19 cellular contexts compared by ENCODE assay signal in genomic region chr3:41318520-41318919, GRCh38.
DNase-seq lines count a peak whose midpoint lies in the region; ATAC-seq, FAIRE-seq and TF ChIP-seq lines count a peak whose summit lies in the region.
"Had no signal": no experiment of that assay in that cellular context is flagged by ENCODE, and none has a peak within 500 bp of the region (broad histone marks: within the 10 kb centered on the region; RNA-seq: fewer than 3 reads in every experiment).

No MANE protein-coding gene starts in this region.

- RAD21 ChIA-PET in HCT116 (lab: Charles Lee; ENCODE audit: low non-redundant PET in 1 of 2, low total read pairs in 2 of 2, uncharacterized antibody in 2 of 2, unreplicated experiment in 2 of 2), result no interaction called here

- H3K27me3 ChIP-seq in HCT116 (ENCODE audit: insufficient read depth, low read length) (no peaks in the 10 kb centered on the region), hepatocyte (no peaks in the 10 kb centered on the region), body of pancreas (no peaks in the 10 kb centered on the region)
- H3K27me3 ChIP-seq: upper lobe of left lung had no signal

- intact Hi-C loops in HCT116 (cut with micrococcal nuclease), result no loop called here
- intact Hi-C loops in body of pancreas (cut with DNase I), result no loop called here

- ATAC-seq in A549, result no peak
- peak; percentile 76 for ATAC-seq in HCT116
- ATAC-seq in body of pancreas, result no peak
- no peak for ATAC-seq in HG02759 (IDR thresholded peaks at IDR 0.05; ENCODE audit: unreplicated experiment)
- ATAC-seq: lower lobe of right lung; naive thymus-derived CD8-positive, alpha-beta T cell; psoas muscle had no signal

- no peaks in the 10 kb centered on the region; the same call in 1 of the 2 replicates for H3K9me2 ChIP-seq in HCT116 (ENCODE audit: insufficient read depth)
- H3K9me2 ChIP-seq in hepatocyte (replicated peaks; ENCODE audit: insufficient read depth), result no peaks in the 10 kb centered on the region

- no peak overlapping the region for H3K9ac ChIP-seq in HCT116 (ENCODE audit: low read length)

- TF ChIP-seq POLR2A in A549 (IDR thresholded peaks at IDR 0.05; ENCODE audit: low read length), result no peak
- TF ChIP-seq POLR2A in HCT116 (IDR thresholded peaks at IDR 0.05; ENCODE audit: borderline replicate concordance, extremely low read depth, insufficient read depth, insufficient read length), result no peak
- no peak for TF ChIP-seq POLR2A in body of pancreas (IDR thresholded peaks at IDR 0.05)

- POLR2A ChIA-PET in A549 (lab: Yijun Ruan, JAX) (no interaction called here), HCT116 (lab: Charles Lee) (no interaction called here)

- H3K27ac ChIP-seq in A549 (no peak overlapping the region; a peak in 1 of 6 replicates), HCT116 (ENCODE audit: low read depth, low read length) (no peak overlapping the region), hepatocyte (no peak overlapping the region), body of pancreas (no peak overlapping the region)
- H3K27ac ChIP-seq: lower lobe of right lung, psoas muscle, upper lobe of left lung had no signal

- CTCF ChIA-PET in A549 (lab: Yijun Ruan, JAX) (no interaction called here), HCT116 (lab: Charles Lee) (no interaction called here)

- H3K4me2 ChIP-seq in A549 (peak overlapping the region; percentile 58), HCT116 (ENCODE audit: low read length) (no peak overlapping the region), hepatocyte (no peak overlapping the region)

- H3K4me1 ChIP-seq in A549, result peaks cover 16% of the 10 kb centered on the region
- H3K4me1 ChIP-seq in HCT116 (ENCODE audit: control insufficient read depth in 1 of 2, insufficient read depth in 2 of 2, low read length in 2 of 2), result peaks cover 0 to 15% of the 10 kb centered on the region in 2 experiments; a peak in 2 of 4 replicates
- H3K4me1 ChIP-seq in hepatocyte (ENCODE audit: insufficient read depth), result peaks cover 15% of the 10 kb centered on the region
- H3K4me1 ChIP-seq in body of pancreas, result no peaks in the 10 kb centered on the region
- H3K4me1 ChIP-seq: lower lobe of right lung, psoas muscle, upper lobe of left lung had no signal

- H4K20me1 ChIP-seq in HCT116 (ENCODE audit: insufficient read depth) (no peaks in the 10 kb centered on the region), hepatocyte (ENCODE audit: insufficient read depth, poor library complexity, severe bottlenecking) (no peaks in the 10 kb centered on the region)

- DNase-seq in A549 (ENCODE audit: low read depth in 1 of 2, low spot score in 1 of 2), result no peak
- peak; percentile 15 for DNase-seq in HCT116 (ENCODE audit: low read depth, low spot score)
- DNase-seq in SW480 (ENCODE audit: low spot score), result peak; percentile 27
- DNase-seq in hepatocyte (ENCODE audit: low spot score), result peak; percentile 7
- DNase-seq in body of pancreas, result no peak
- DNase-seq in GM20000 (ENCODE audit: low spot score), result no peak
- DNase-seq in NCI-H2196 (lab: John Stamatoyannopoulos, UW; ENCODE audit: unreplicated experiment), result no peak
- DNase-seq: activated CD4-positive, alpha-beta memory T cell treated with anti-CD3 and anti-CD28 coated beads for 36 hours; activated naive CD8-positive, alpha-beta T cell treated with anti-CD3 and anti-CD28 coated beads, Interleukin-2, amount 10 ng/mL, durations not matched to agents 7 days and 5 days; activated T-cell treated with anti-CD3 and anti-CD28 coated beads, Interleukin-2, amount 50 U/mL, for 24 hours; CD4-positive, alpha-beta memory T cell; effector memory CD4-positive, alpha-beta T cell; lower lobe of right lung; naive thymus-derived CD8-positive, alpha-beta T cell; NCI-H2029; NCI-H526 treated with DMSO at 0.1 percent for 48 hours; psoas muscle; upper lobe of left lung had no signal

- H3K9me3 ChIP-seq in A549 (no peaks in the 10 kb centered on the region), HCT116 (ENCODE audit: control insufficient read depth in 1 of 2, insufficient read depth in 1 of 2, low read depth in 1 of 2, low read length in 2 of 2) (no peaks in the 10 kb centered on the region), hepatocyte (ENCODE audit: low read depth) (no peaks in the 10 kb centered on the region), body of pancreas (no peaks in the 10 kb centered on the region)
- H3K9me3 ChIP-seq: lower lobe of right lung, psoas muscle, upper lobe of left lung had no signal

- H3K4me3 ChIP-seq in A549 (no peak overlapping the region), HCT116 (replicated peaks in 1 of 2; ENCODE audit: low read depth in 1 of 2, low read length in 2 of 2) (no peak overlapping the region), hepatocyte (no peak overlapping the region), body of pancreas (no peak overlapping the region)
- H3K4me3 ChIP-seq: lower lobe of right lung, psoas muscle, upper lobe of left lung had no signal

- H2AFZ ChIP-seq in HCT116 (ENCODE audit: low read depth, low read length, poor library complexity, severe bottlenecking) (no peak overlapping the region), hepatocyte (no peak overlapping the region)

- no peak for FAIRE-seq in A549 (lab: Jason Lieb, UNC)

- H3K36me3 ChIP-seq in HCT116 (ENCODE audit: control insufficient read depth in 1 of 2, insufficient read depth in 2 of 2, low read length in 2 of 2) (no peaks in the 10 kb centered on the region), hepatocyte (replicated peaks; ENCODE audit: insufficient read depth, low read depth) (no peaks in the 10 kb centered on the region), body of pancreas (replicated peaks in 1 of 2; ENCODE audit: insufficient read depth in 1 of 2, low read depth in 2 of 2) (no peaks in the 10 kb centered on the region)
- H3K36me3 ChIP-seq: lower lobe of right lung, upper lobe of left lung had no signal

- no peak for TF ChIP-seq EP300 in A549 (IDR thresholded peaks at IDR 0.05)

- BruUV-seq in HCT116 (replicated peaks; lab: Mats Ljungman, UMichigan), result no TSS peak

- TF ChIP-seq RAD21 in A549 (conservative IDR thresholded peaks at IDR 0.05 in 1 of 2, IDR thresholded peaks at IDR 0.05 in 1 of 2) (no peak), HCT116 (IDR thresholded peaks at IDR 0.05; ENCODE audit: low read depth) (no peak)

- H3K79me2 ChIP-seq in HCT116 (ENCODE audit: insufficient read depth, low read length) (no peaks in the 10 kb centered on the region), hepatocyte (no peaks in the 10 kb centered on the region)

- WGBS in A549 (ENCODE audit: missing lambda C conversion rate), result 0% methylated on average over 2 of the region's 2 CpGs
- 54% methylated on average over 2 of the region's 2 CpGs for WGBS in hepatocyte (ENCODE audit: low lambda C conversion rate, missing lambda C conversion rate)
- WGBS in body of pancreas, 2 donors, result 58 to 65% methylated on average over 2 of the region's 2 CpGs

- TF ChIP-seq CTCF in A549 (IDR thresholded peaks at IDR 0.05) (no peak), HCT116 (IDR thresholded peaks at IDR 0.05 in 2 of 3, conservative IDR thresholded peaks at IDR 0.05 in 1 of 3; ENCODE audit: borderline replicate concordance in 1 of 3, insufficient read depth in 1 of 3, low read depth in 2 of 3, low read length in 2 of 3) (no peak), hepatocyte (IDR thresholded peaks at IDR 0.05; ENCODE audit: poor library complexity) (no peak), body of pancreas (IDR thresholded peaks at IDR 0.05) (no peak), GM20000 (IDR thresholded peaks at IDR 0.05; ENCODE audit: extremely low read depth, missing control alignments) (no peak)

TF ChIP-seq in A549, 52 proteins besides CTCF, POLR2A, EP300 and RAD21:
- no peak for TF ChIP-seq FOSB (CRISPR knock-in tag; IDR thresholded peaks at IDR 0.05)

TF ChIP-seq in HCT116, 20 proteins besides CTCF, POLR2A, EP300 and RAD21 (continues in another document):
- TF ChIP-seq ATF3 (IDR thresholded peaks at IDR 0.05) (no peak), ZNF274 (IDR thresholded peaks at IDR 0.05; ENCODE audit: low read depth, low read length) (no peak), SP1 (IDR thresholded peaks at IDR 0.05; ENCODE audit: low read depth) (peak; percentile 24; the same call in 1 of the 2 replicates), ZFX (IDR thresholded peaks at IDR 0.05) (no peak), SRF (IDR thresholded peaks at IDR 0.05; ENCODE audit: low read depth) (no peak), EZH2phosphoT487 (IDR thresholded peaks at IDR 0.05; ENCODE audit: borderline replicate concordance) (no peak), YY1 (IDR thresholded peaks at IDR 0.05; ENCODE audit: extremely low read depth, insufficient replicate concordance, low read depth, low read length) (no peak), TCF7L2 (IDR thresholded peaks at IDR 0.05; ENCODE audit: borderline replicate concordance, extremely low read depth, insufficient read depth, insufficient read length) (no peak), ELF1 (IDR thresholded peaks at IDR 0.05; ENCODE audit: borderline replicate concordance, low read depth) (no peak), FOSL1 (IDR thresholded peaks at IDR 0.05; ENCODE audit: low read depth) (0 out of 2 replicates have a peak, but pooled peaks have one; percentile 21), EZH2 (IDR thresholded peaks at IDR 0.05) (no peak), ZBTB33 (IDR thresholded peaks at IDR 0.05; ENCODE audit: extremely low read depth, insufficient replicate concordance, low read length) (no peak), CEBPB (IDR thresholded peaks at IDR 0.05; ENCODE audit: low read depth) (no peak), CBX3 (IDR thresholded peaks at IDR 0.05; ENCODE audit: low read depth) (no peak), SIN3A (IDR thresholded peaks at IDR 0.05; ENCODE audit: low read depth) (no peak), EGR1 (IDR thresholded peaks at IDR 0.05; ENCODE audit: low read depth) (no peak)

Comparison
In these comparisons a context has a peak if more than half of its experiments do, and no peak if none do; other contexts are left out.
1. DNase-seq: peak in HCT116 (single experiment), SW480 (single experiment) and hepatocyte (single experiment); none in A549 (0 of 2), body of pancreas (0 of 4), GM20000 (single experiment) and NCI-H2196 (single experiment).